ENCODE assay signal across 22 cellular contexts in genomic region chr6:35926509-35927215, GRCh38. TPM values are rescaled to one million over a fixed set of nuclear protein-coding genes. Genes with fewer than 3 reads are reported as not detected.
DNase-seq lines count a peak whose midpoint lies in the region; ATAC-seq and TF ChIP-seq lines count a peak whose summit lies in the region.
"Had no signal": no experiment of that assay in that cellular context is flagged by ENCODE, and none has a peak within 500 bp of the region (broad histone marks: within the 10 kb centered on the region; RNA-seq: fewer than 3 reads in every experiment).

No MANE protein-coding gene starts in this region.

- ATAC-seq in left colon (peak; percentile 57), GM18868 (IDR thresholded peaks at IDR 0.05; ENCODE audit: unreplicated experiment) (no peak)
- ATAC-seq: A549, GM12878 had no signal

- H3K4me1 ChIP-seq in colonic mucosa (no peaks in the 10 kb centered on the region), transverse colon (peaks cover 0 to 28% (median 15%) of the 10 kb centered on the region in 4 donors)

- TF ChIP-seq EP300 in transverse colon (IDR thresholded peaks at IDR 0.05; ENCODE audit: low read depth), result no peak

- in situ Hi-C loops in transverse colon (cut with MboI; ENCODE audit: low pct_ligation_motif_present in 1 of 4, low pct_unique_long_range_greater_than_20kb in 1 of 4, low sequenced_read_pairs in 3 of 4), result no loop called here

- WGBS in transverse colon (ENCODE audit: low coverage in 1 of 2), 2 donors, result 64 to 80% methylated on average over 1 to 2 of the region's 2 CpGs

- no peak overlapping the region for H3K9ac ChIP-seq in colonic mucosa (ENCODE audit: low read depth in 2 of 2, low read length in 2 of 2)
- H3K9ac ChIP-seq: BLaER1 treated with 17β-estradiol and CSF1 and Interleukin-3, amounts not matched to agents 10 nM and 100 nM had no signal

- POLR2A ChIA-PET in HEK293T (lab: Yijun Ruan, JAX), result no interaction called here
- POLR2A ChIA-PET in GM10248 (lab: Yijun Ruan, JAX), result no interaction called here

- peak overlapping the region; percentile 33 for H3K27ac ChIP-seq in colonic mucosa
- peak overlapping the region; percentile 19 to 64 (median 38) for H3K27ac ChIP-seq in transverse colon
- H3K27ac ChIP-seq: A549; BLaER1 treated with 17β-estradiol and CSF1 and Interleukin-3, amounts not matched to agents 10 nM and 100 nM; PC-9 had no signal

- H3K36me3 ChIP-seq in colonic mucosa (no peaks in the 10 kb centered on the region), transverse colon (no peaks in the 10 kb centered on the region)
- H3K36me3 ChIP-seq: BLaER1 treated with 17β-estradiol and CSF1 and Interleukin-3, amounts not matched to agents 10 nM and 100 nM had no signal

- H3K9me3 ChIP-seq in colonic mucosa, result no peaks in the 10 kb centered on the region
- H3K9me3 ChIP-seq in transverse colon, result no peaks in the 10 kb centered on the region
- H3K9me3 ChIP-seq: A549 had no signal

- intact Hi-C loops in colonic mucosa (cut with DNase I) (no loop called here), left colon (cut with DNase I, micrococcal nuclease) (no loop called here), transverse colon (cut with DNase I; ENCODE audit: low total_unique reads) (no loop called here)

- CTCF ChIA-PET in HEK293T (lab: Yijun Ruan, JAX), result interaction anchor here (0.7 kb wide), 1 partner anchor 30 kb away, joined by 9 read pairs; no protein-coding TSS in a partner anchor
- CTCF ChIA-PET in GM10248 (lab: Yijun Ruan, JAX), result interaction anchor here (0.8 to 1.0 kb wide), 2 partner anchors 37 to 168 kb away, joined by 3 read pairs; no protein-coding TSS in a partner anchor

- TF ChIP-seq CTCF in colonic mucosa (IDR thresholded peaks at IDR 0.05) (no peak), transverse colon (IDR thresholded peaks at IDR 0.05) (no peak), GM10248 (IDR thresholded peaks at IDR 0.05; ENCODE audit: control extremely low read depth, extremely low read depth, low read depth, missing control alignments) (no peak)

- DNase-seq in HEK293T (ENCODE audit: extremely low spot score), result no peak
- DNase-seq in colonic mucosa, result no peak
- no peak for DNase-seq in left colon
- DNase-seq in transverse colon, result no peak
- DNase-seq in GM10248 (ENCODE audit: extremely low spot score), result no peak
- DNase-seq in effector CD4-positive, alpha-beta T cell, result no peak
- DNase-seq: AML-193; CD4-positive, alpha-beta T cell; GOT3; HCEC 1CT; KG1; MM.1S; NCI-H2029; NCI-H446 treated with DMSO at 0.1 percent for 48 hours; NCI-H526; RPMI8226; SHP77 had no signal

- H3K27me3 ChIP-seq in colonic mucosa (no peaks in the 10 kb centered on the region), transverse colon (no peaks in the 10 kb centered on the region)
- H3K27me3 ChIP-seq: BLaER1 treated with 17β-estradiol and CSF1 and Interleukin-3, amounts not matched to agents 10 nM and 100 nM had no signal

- no peak for TF ChIP-seq POLR2A in transverse colon (IDR thresholded peaks at IDR 0.05)

- H3K4me3 ChIP-seq in colonic mucosa (no peak overlapping the region), transverse colon (no peak overlapping the region)
- H3K4me3 ChIP-seq: A549; BLaER1 treated with 17β-estradiol and CSF1 and Interleukin-3, amounts not matched to agents 10 nM and 100 nM; GM12878; PC-9 had no signal

TF ChIP-seq in HEK293T, 16 proteins besides CTCF, POLR2A, EP300 and RAD21:
- TF ChIP-seq ZNF384 (IDR thresholded peaks at IDR 0.05) (peak; percentile 49; the same call in 1 of the 2 replicates), BHLHE40 (IDR thresholded peaks at IDR 0.05; ENCODE audit: borderline replicate concordance) (no peak), TARDBP (IDR thresholded peaks at IDR 0.05) (no peak), SP1 (IDR thresholded peaks at IDR 0.05) (no peak), ARNT (IDR thresholded peaks at IDR 0.05) (no peak), SUZ12 (IDR thresholded peaks at IDR 0.05) (no peak), ELF4 (IDR thresholded peaks at IDR 0.05) (no peak), NFRKB (IDR thresholded peaks at IDR 0.05) (no peak)
- TF ChIP-seq, protein P1, sequence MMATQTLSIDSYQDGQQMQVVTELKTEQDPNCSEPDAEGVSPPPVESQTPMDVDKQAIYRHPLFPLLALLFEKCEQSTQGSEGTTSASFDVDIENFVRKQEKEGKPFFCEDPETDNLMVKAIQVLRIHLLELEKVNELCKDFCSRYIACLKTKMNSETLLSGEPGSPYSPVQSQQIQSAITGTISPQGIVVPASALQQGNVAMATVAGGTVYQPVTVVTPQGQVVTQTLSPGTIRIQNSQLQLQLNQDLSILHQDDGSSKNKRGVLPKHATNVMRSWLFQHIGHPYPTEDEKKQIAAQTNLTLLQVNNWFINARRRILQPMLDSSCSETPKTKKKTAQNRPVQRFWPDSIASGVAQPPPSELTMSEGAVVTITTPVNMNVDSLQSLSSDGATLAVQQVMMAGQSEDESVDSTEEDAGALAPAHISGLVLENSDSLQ (IDR thresholded peaks at IDR 0.05), result peak; percentile 80

RNA-seq across cellular contexts. Expression of gene SRPK1, which starts 5.8 kb away (rescaled TPM):
- total RNA-seq in colonic mucosa (100 to 1,000 TPM in 1 of 2 donors, 10 to 100 TPM in 1; 89.4 to 111 TPM), left colon (10 to 100 TPM; 81.3 to 95.1 TPM), transverse colon (100 to 1,000 TPM; 107 to 155 (median 110) TPM)
